ENCODE assay signal across 9 cellular contexts in the genomic region with DNA sequence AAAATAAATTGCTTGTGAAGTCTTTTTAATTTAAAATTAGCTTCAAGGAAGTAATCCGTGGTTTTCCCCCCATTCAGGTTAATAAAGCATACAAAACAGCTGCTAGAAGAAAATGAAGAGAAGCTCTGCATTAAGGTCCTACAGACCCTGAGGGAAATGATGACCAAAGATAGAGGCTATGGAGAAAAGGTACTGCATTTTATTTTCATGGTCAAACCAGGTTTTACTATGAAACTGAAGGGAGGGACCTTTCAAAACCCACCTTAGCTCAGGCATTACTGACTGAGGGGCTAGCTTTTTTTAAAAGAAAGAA.
DNase-seq lines count a peak whose midpoint lies in the region; ATAC-seq, FAIRE-seq and TF ChIP-seq lines count a peak whose summit lies in the region.
"Had no signal": no experiment of that assay in that cellular context is flagged by ENCODE, and none has a peak within 500 bp of the region (broad histone marks: within the 10 kb centered on the region; RNA-seq: fewer than 3 reads in every experiment).

No MANE protein-coding gene starts in this region.

- peak overlapping the region; percentile 61 for H3K27ac ChIP-seq in RWPE2 (ENCODE audit: poor library complexity, severe bottlenecking)

- H3K9me3 Mint-ChIP-seq in nephron, result no peaks in the 10 kb centered on the region
- H3K9me3 Mint-ChIP-seq: activated T-cell treated with anti-CD3 and anti-CD28 coated beads, Interleukin-2, amount 50 U/mL, for 24 hours had no signal

- no peaks in the 10 kb centered on the region for H3K36me3 ChIP-seq in RWPE2 (ENCODE audit: low read depth)

- peaks cover 38% of the 10 kb centered on the region for H3K36me3 Mint-ChIP-seq in nephron (ENCODE audit: low read depth)

- peaks cover 10% of the 10 kb centered on the region for H3K4me1 ChIP-seq in RWPE2 (ENCODE audit: insufficient read depth, poor library complexity, severe bottlenecking)

- H3K27me3 Mint-ChIP-seq in nephron (ENCODE audit: low read depth), result no peaks in the 10 kb centered on the region
- H3K27me3 Mint-ChIP-seq: activated T-cell treated with anti-CD3 and anti-CD28 coated beads, Interleukin-2, amount 50 U/mL, for 24 hours had no signal

- DNase-seq in RWPE2 (ENCODE audit: low spot score) (no peak), RCC 7860 (ENCODE audit: low spot score) (no peak), MV-4-11 (lab: John Stamatoyannopoulos, UW) (no peak), GM13977 (ENCODE audit: low spot score) (no peak)

- H3K27ac Mint-ChIP-seq in nephron, result peak overlapping the region in 1 of 3 experiments; percentile 4
- H3K27ac Mint-ChIP-seq: activated T-cell treated with anti-CD3 and anti-CD28 coated beads, Interleukin-2, amount 50 U/mL, for 24 hours had no signal

- no peaks in the 10 kb centered on the region for H3K9me3 ChIP-seq in RWPE2 (ENCODE audit: severe bottlenecking)

- peaks cover 8% of the 10 kb centered on the region for H3K4me1 Mint-ChIP-seq in nephron

- no peak for FAIRE-seq in RCC 7860 (lab: Jason Lieb, UNC)

- in situ Hi-C loops in GM13977 (cut with MboI; ENCODE audit: low pct_unique_long_range_greater_than_20kb, low sequenced_read_pairs, unreplicated experiment), result loop anchor here (10.0 kb wide), 2 partner anchors 263 to 343 kb away; partner anchors contain the start of gene BHLHE40

- TF ChIP-seq CTCF in RWPE2 (IDR thresholded peaks at IDR 0.05; ENCODE audit: poor library complexity, severe bottlenecking) (peak; percentile 72), nephron (IDR thresholded peaks at IDR 0.05; ENCODE audit: unreplicated experiment in 3 of 3) (peak in 2 of 3 experiments; percentile 12 to 39), GM13977 (IDR thresholded peaks at IDR 0.05; ENCODE audit: extremely low read depth, insufficient read depth, missing control alignments) (no peak)

- no peak overlapping the region for H3K4me3 Mint-ChIP-seq in nephron
- H3K4me3 Mint-ChIP-seq: activated T-cell treated with anti-CD3 and anti-CD28 coated beads, Interleukin-2, amount 50 U/mL, for 24 hours had no signal

- H3K27me3 ChIP-seq in RWPE2 (ENCODE audit: insufficient read depth, poor library complexity, severe bottlenecking), result no peaks in the 10 kb centered on the region

- no peak overlapping the region for H3K4me3 ChIP-seq in RWPE2 (ENCODE audit: severe bottlenecking)

- ATAC-seq in GM18907 (IDR thresholded peaks at IDR 0.05; ENCODE audit: unreplicated experiment) (peak; percentile 27), HG02623 (IDR thresholded peaks at IDR 0.05; ENCODE audit: unreplicated experiment) (peak; percentile 13), RWPE2 (ENCODE audit: low read depth) (peak; percentile 33), GM21447 (IDR thresholded peaks at IDR 0.05; ENCODE audit: unreplicated experiment) (no peak)
